Comparison of ENCODE assay signal across 21 cellular contexts in genomic region chr18:25661836-25662235, GRCh38.
"Had no signal": no experiment of that assay in that cellular context is flagged by ENCODE, and none has a peak within 500 bp of the region (broad histone marks: within the 10 kb centered on the region; RNA-seq: fewer than 3 reads in every experiment).

No MANE protein-coding gene starts in this region.

- H3K4me3 ChIP-seq: left ventricle myocardium inferior, mucosa of descending colon, pancreas, right lobe of liver, testis, upper lobe of right lung had no signal

- H3K4me2 ChIP-seq: SK-N-SH had no signal

- H3K4me1 ChIP-seq: left ventricle myocardium inferior, pancreas, right lobe of liver, testis, upper lobe of right lung had no signal

- H3K9me3 Mint-ChIP-seq: activated B cell treated with CpG ODN at 0.5 μM for 24 hours; activated CD4-positive, alpha-beta memory T cell treated with anti-CD3 and anti-CD28 coated beads, Interleukin-2, amount 10 ng/mL, durations not matched to agents 7 days and 5 days; central memory CD8-positive, alpha-beta T cell; stimulated activated memory B cell treated with anti-CD40 and anti-IgM and Interleukin-4, amounts not matched to agents 10 μg/mL and 1 μg/mL and 100 μg/mL, for 72 hours; T-cell had no signal

- H3K9me2 ChIP-seq: SK-N-SH had no signal

- H3K27ac Mint-ChIP-seq: activated B cell treated with CpG ODN at 0.5 μM for 24 hours; activated CD4-positive, alpha-beta memory T cell treated with anti-CD3 and anti-CD28 coated beads, Interleukin-2, amount 10 ng/mL, durations not matched to agents 7 days and 5 days; activated CD8-positive, alpha-beta memory T cell treated with anti-CD3 and anti-CD28 coated beads, Interleukin-2, amount 10 ng/mL, durations not matched to agents 7 days and 5 days; naive thymus-derived CD4-positive, alpha-beta T cell; stimulated activated memory B cell treated with anti-CD40 and anti-IgM and Interleukin-4, amounts not matched to agents 10 μg/mL and 1 μg/mL and 100 μg/mL, for 72 hours; T-cell had no signal

- H3K36me3 ChIP-seq: brain microvascular endothelial cell, left ventricle myocardium inferior, pancreas, right lobe of liver, upper lobe of right lung had no signal

- H3K4me3 Mint-ChIP-seq: activated B cell treated with CpG ODN at 0.5 μM for 24 hours; activated CD4-positive, alpha-beta memory T cell treated with anti-CD3 and anti-CD28 coated beads, Interleukin-2, amount 10 ng/mL, durations not matched to agents 7 days and 5 days; activated CD8-positive, alpha-beta memory T cell treated with anti-CD3 and anti-CD28 coated beads, Interleukin-2, amount 10 ng/mL, durations not matched to agents 7 days and 5 days; central memory CD8-positive, alpha-beta T cell; naive thymus-derived CD4-positive, alpha-beta T cell; stimulated activated memory B cell treated with anti-CD40 and anti-IgM and Interleukin-4, amounts not matched to agents 10 μg/mL and 1 μg/mL and 100 μg/mL, for 72 hours; T-cell had no signal

- H3K27ac ChIP-seq: brain microvascular endothelial cell, left ventricle myocardium inferior, pancreas, right lobe of liver, testis, upper lobe of right lung had no signal

- H3K36me3 Mint-ChIP-seq: activated CD8-positive, alpha-beta memory T cell treated with anti-CD3 and anti-CD28 coated beads, Interleukin-2, amount 10 ng/mL, durations not matched to agents 7 days and 5 days; naive thymus-derived CD4-positive, alpha-beta T cell; stimulated activated memory B cell treated with anti-CD40 and anti-IgM and Interleukin-4, amounts not matched to agents 10 μg/mL and 1 μg/mL and 100 μg/mL, for 72 hours; T-cell had no signal

- H3K9me3 ChIP-seq: left ventricle myocardium inferior, mucosa of descending colon, pancreas, right lobe of liver, SK-N-SH, testis, upper lobe of right lung had no signal

- H3K27me3 ChIP-seq: brain microvascular endothelial cell, pancreas, right lobe of liver, testis, upper lobe of right lung had no signal

- H3K4me1 Mint-ChIP-seq: activated B cell treated with CpG ODN at 0.5 μM for 24 hours; activated CD4-positive, alpha-beta memory T cell treated with anti-CD3 and anti-CD28 coated beads, Interleukin-2, amount 10 ng/mL, durations not matched to agents 7 days and 5 days; activated CD8-positive, alpha-beta memory T cell treated with anti-CD3 and anti-CD28 coated beads, Interleukin-2, amount 10 ng/mL, durations not matched to agents 7 days and 5 days; central memory CD8-positive, alpha-beta T cell; naive thymus-derived CD4-positive, alpha-beta T cell; stimulated activated memory B cell treated with anti-CD40 and anti-IgM and Interleukin-4, amounts not matched to agents 10 μg/mL and 1 μg/mL and 100 μg/mL, for 72 hours; T-cell had no signal

- H3K27me3 Mint-ChIP-seq: activated CD4-positive, alpha-beta memory T cell treated with anti-CD3 and anti-CD28 coated beads, Interleukin-2, amount 10 ng/mL, durations not matched to agents 7 days and 5 days; activated CD8-positive, alpha-beta memory T cell treated with anti-CD3 and anti-CD28 coated beads, Interleukin-2, amount 10 ng/mL, durations not matched to agents 7 days and 5 days; central memory CD8-positive, alpha-beta T cell; stimulated activated memory B cell treated with anti-CD40 and anti-IgM and Interleukin-4, amounts not matched to agents 10 μg/mL and 1 μg/mL and 100 μg/mL, for 72 hours had no signal

- DNase-seq: activated B cell treated with CpG ODN at 0.5 μM for 24 hours; activated CD4-positive, alpha-beta memory T cell treated with anti-CD3 and anti-CD28 coated beads, Interleukin-2, amount 10 ng/mL, durations not matched to agents 7 days and 5 days; activated CD4-positive, alpha-beta T cell treated with anti-CD3 and anti-CD28 coated beads for 4 hours; activated CD8-positive, alpha-beta memory T cell treated with anti-CD3 and anti-CD28 coated beads, Interleukin-2, amount 10 ng/mL, durations not matched to agents 7 days and 5 days; aorta; brain microvascular endothelial cell; cortex of kidney; effector CD4-positive, alpha-beta T cell; left ventricle myocardium inferior; mammary epithelial cell; mucosa of descending colon; naive thymus-derived CD4-positive, alpha-beta T cell; pancreas; right lobe of liver; SK-N-SH; stimulated activated CD4-positive, alpha-beta T cell treated with anti-CD3 and anti-CD28 coated beads, Interleukin-4, amount 100 ng/mL, for 4 hours; T-cell; testis; upper lobe of right lung had no signal
